Comparison of ENCODE assay signal across 8 cellular contexts in the genomic region with DNA sequence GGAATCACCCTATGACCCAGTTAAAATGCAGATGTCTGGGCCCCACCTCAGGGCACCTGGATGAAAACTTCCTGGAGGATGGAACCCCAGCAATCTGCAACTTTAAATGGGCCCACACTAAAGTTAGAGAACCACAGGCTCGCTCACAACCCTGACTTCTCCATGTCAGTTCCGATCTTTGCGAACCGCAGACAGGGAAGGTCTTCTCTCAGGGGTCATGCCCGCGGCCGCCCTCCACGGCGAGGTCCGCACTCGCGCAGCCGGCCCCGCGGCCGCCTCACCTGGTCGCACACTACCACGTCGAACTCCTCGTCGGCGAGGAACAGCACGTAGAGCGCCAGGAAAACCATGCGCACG. TPM values are rescaled to one million over a fixed set of nuclear protein-coding genes. Genes with fewer than 3 reads are reported as not detected.
DNase-seq lines count a peak whose midpoint lies in the region; ATAC-seq and TF ChIP-seq lines count a peak whose summit lies in the region.

No MANE protein-coding gene starts in this region.

- peaks cover 36% of the 10 kb centered on the region for H3K4me1 ChIP-seq in BLaER1
- H3K4me1 ChIP-seq in body of pancreas: peaks cover 70% of the 10 kb centered on the region
- peaks cover 2% of the 10 kb centered on the region for H3K4me1 ChIP-seq in mesendoderm (ENCODE audit: control insufficient read depth, low read depth, low read length)

- H2BK120ac ChIP-seq in mesendoderm (ENCODE audit: low read depth, low read length): no peak overlapping the region

- H3K23ac ChIP-seq in mesendoderm (ENCODE audit: low read length): peak overlapping the region; percentile 85

- H3K4me3 ChIP-seq in BLaER1 (peak overlapping the region; percentile 89), body of pancreas (peak overlapping the region; percentile 88 to 98), mesendoderm (ENCODE audit: low read length) (peak overlapping the region; percentile 92)

- no peaks in the 10 kb centered on the region for H3K9me3 ChIP-seq in BLaER1
- no peaks in the 10 kb centered on the region for H3K9me3 ChIP-seq in body of pancreas

- H2BK15ac ChIP-seq in mesendoderm (replicated peaks; ENCODE audit: low read depth): no peak overlapping the region

- ATAC-seq in HG03378 (IDR thresholded peaks at IDR 0.05; ENCODE audit: unreplicated experiment): peak; percentile 15
- ATAC-seq in body of pancreas: no peak

- intact Hi-C loops in body of pancreas (cut with DNase I): loop anchor here (10.0 kb wide), 1 partner anchor 604 kb away; a partner anchor contains a TSS

- H3K9ac ChIP-seq in BLaER1 (peak overlapping the region; percentile 89), mesendoderm (ENCODE audit: low read length) (peak overlapping the region; percentile 95)

- H3K27me3 ChIP-seq in BLaER1 (no peaks in the 10 kb centered on the region), body of pancreas (no peaks in the 10 kb centered on the region), mesendoderm (ENCODE audit: insufficient read depth, low read length, poor library complexity) (no peaks in the 10 kb centered on the region)

- H3K27ac ChIP-seq in BLaER1 (peak overlapping the region; percentile 97), body of pancreas (peak overlapping the region; percentile 94 to 99 (median 96)), mesendoderm (ENCODE audit: low read depth, low read length) (no peak overlapping the region)

- no peak overlapping the region for H4K5ac ChIP-seq in mesendoderm (ENCODE audit: low read length)

- TF ChIP-seq POLR2A in body of pancreas (IDR thresholded peaks at IDR 0.05): no peak

- peaks cover 68% of the 10 kb centered on the region for H3K79me2 ChIP-seq in mesendoderm (ENCODE audit: control insufficient read depth, insufficient read depth, low read length)

- peak overlapping the region; percentile 95 for H3K4me2 ChIP-seq in BLaER1
- H3K4me2 ChIP-seq in mesendoderm (ENCODE audit: low read length): peak overlapping the region; percentile 74

- H3K18ac ChIP-seq in mesendoderm (ENCODE audit: low read length): no peak overlapping the region

- no peak for DNase-seq in body of pancreas
- no peak for DNase-seq in mesendoderm
- DNase-seq in SKM-1 treated with dmso at 0.1 percent for 144 hours (lab: John Stamatoyannopoulos, UW; ENCODE audit: unreplicated experiment): no peak
- DNase-seq in NCI-H2081 treated with DMSO at 0.1 percent for 48 hours (lab: John Stamatoyannopoulos, UW): no peak
- DNase-seq in DMS153 treated with DMSO at 0.1 percent for 48 hours (lab: John Stamatoyannopoulos, UW; ENCODE audit: unreplicated experiment): no peak
- no peak for DNase-seq in DMS53 treated with DMSO at 0.1 percent for 48 hours (lab: John Stamatoyannopoulos, UW; ENCODE audit: unreplicated experiment)

- no peak overlapping the region for H4K8ac ChIP-seq in mesendoderm (ENCODE audit: low read depth, low read length)

- no peak for TF ChIP-seq CTCF in body of pancreas (IDR thresholded peaks at IDR 0.05)

- peaks cover 95% of the 10 kb centered on the region for H4K20me1 ChIP-seq in BLaER1

- peak overlapping the region; percentile 17 for H3K4ac ChIP-seq in mesendoderm (ENCODE audit: low read depth, low read length)

- peaks cover 50% of the 10 kb centered on the region for H3K36me3 ChIP-seq in BLaER1
- H3K36me3 ChIP-seq in body of pancreas (replicated peaks in 1 of 2; ENCODE audit: insufficient read depth in 1 of 2, low read depth in 2 of 2): peaks cover 0 to 2% of the 10 kb centered on the region in 2 donors
- H3K36me3 ChIP-seq in mesendoderm (ENCODE audit: control insufficient read depth, insufficient read depth, low read length): no peaks in the 10 kb centered on the region

- peak overlapping the region; percentile 98 for H3K56ac ChIP-seq in mesendoderm (ENCODE audit: low read length)

- H3K79me1 ChIP-seq in mesendoderm (ENCODE audit: low read length): peaks cover 27% of the 10 kb centered on the region

- no peak overlapping the region for H2AK5ac ChIP-seq in mesendoderm (ENCODE audit: low read length)

- H2BK5ac ChIP-seq in mesendoderm (ENCODE audit: low read length): no peak overlapping the region

- 0 to 1% methylated on average over 13 to 26 of the region's 26 CpGs for WGBS in body of pancreas, 2 donors
- WGBS in mesendoderm (ENCODE audit: extremely low coverage, insufficient coverage, low lambda C conversion rate): no CpG with 5 or more reads among the region's 26 CpGs

RNA-seq across cellular contexts. Expression of a gene that starts 0.5 kb away (rescaled TPM):
- 10 to 100 TPM; 52.1 to 58.6 TPM for total RNA-seq in body of pancreas
- polyA plus RNA-seq in mesendoderm (2013, experiment 1 of 2): 31.2 TPM
- polyA plus RNA-seq in mesendoderm (2013, experiment 2 of 2): 31.0 TPM

RNA-seq across cellular contexts. Expression of a gene that starts 0.8 kb away (rescaled TPM):
- total RNA-seq in body of pancreas: 100 to 1,000 TPM in 1 of 2 donors, 10 to 100 TPM in 1; 86.6 to 104 TPM
- polyA plus RNA-seq in mesendoderm (2013, experiment 1 of 2): 561 TPM
- polyA plus RNA-seq in mesendoderm (2013, experiment 2 of 2): 537 TPM
